Comparison of ENCODE assay signal across 28 cellular contexts in the genomic region with DNA sequence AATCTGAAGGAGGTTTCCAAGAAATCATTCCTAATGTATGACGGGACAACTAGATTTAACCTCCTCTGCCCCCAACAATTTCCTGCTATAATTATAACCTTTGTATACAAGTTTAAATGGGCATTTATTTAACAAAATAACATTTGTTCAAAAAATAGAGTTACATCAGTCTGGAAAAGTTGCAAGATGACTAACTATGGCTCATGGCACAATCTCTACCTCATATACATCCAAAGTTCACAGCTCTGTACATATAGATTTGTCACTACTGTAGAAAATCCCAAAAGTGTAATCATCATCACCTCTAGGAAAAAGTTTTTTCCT. TPM values are rescaled to one million over a fixed set of nuclear protein-coding genes. Genes with fewer than 3 reads are reported as not detected.
A peak's percentile ranks its signal among the peaks of the same experiment; 100 is the strongest.
DNase-seq lines count a peak whose midpoint lies in the region; ATAC-seq and TF ChIP-seq lines count a peak whose summit lies in the region.
"Had no signal": no experiment of that assay in that cellular context is flagged by ENCODE, and none has a peak within 500 bp of the region (broad histone marks: within the 10 kb centered on the region; RNA-seq: fewer than 3 reads in every experiment).

No MANE protein-coding gene starts in this region.

- H3K79me2 ChIP-seq in PC-3 (ENCODE audit: low read length), result peaks cover 9% of the 10 kb centered on the region

- H3K9me2 ChIP-seq in PC-3 (replicated peaks; ENCODE audit: low read length), result no peaks in the 10 kb centered on the region

- no peaks in the 10 kb centered on the region for H3K9me3 ChIP-seq in PC-3 (ENCODE audit: low read length)
- H3K9me3 ChIP-seq: thoracic aorta had no signal

- no peaks in the 10 kb centered on the region for H3K27me3 ChIP-seq in PC-3 (ENCODE audit: low read length)

- H3K4me1 Mint-ChIP-seq in neural crest cell, result peaks cover 4% of the 10 kb centered on the region
- H3K4me1 Mint-ChIP-seq: central memory CD8-positive, alpha-beta T cell; nephron progenitor cell had no signal

- CTCF ChIA-PET in PC-3 (lab: Charles Lee), result no interaction called here

- in situ Hi-C loops in G401 (cut with HindIII; ENCODE audit: low sequenced_read_pairs), result no loop called here

- peaks cover 23% of the 10 kb centered on the region for H3K27me3 Mint-ChIP-seq in neural crest cell (ENCODE audit: low read depth)
- H3K27me3 Mint-ChIP-seq: central memory CD8-positive, alpha-beta T cell had no signal

- H2AFZ ChIP-seq in PC-3 (ENCODE audit: low read length), result no peak overlapping the region

- peak overlapping the region; percentile 38 for H3K4me3 Mint-ChIP-seq in neural crest cell
- H3K4me3 Mint-ChIP-seq: activated naive CD4-positive, alpha-beta T cell treated with anti-CD3 and anti-CD28 coated beads, Interleukin-2, amount 10 ng/mL, durations not matched to agents 7 days and 5 days; CD4-positive, CD25-positive, alpha-beta regulatory T cell; central memory CD8-positive, alpha-beta T cell; nephron progenitor cell had no signal

- DNase-seq in EH (ENCODE audit: low read depth), result peak; percentile 37
- peak; percentile 78 for DNase-seq in PC-3
- DNase-seq in cardiac fibroblast (ENCODE audit: low read depth in 2 of 2), result peak; percentile 6 to 42
- no peak for DNase-seq in neural crest cell (ENCODE audit: low read depth, low spot score)
- no peak for DNase-seq in SW 1271 (lab: John Stamatoyannopoulos, UW)
- no peak for DNase-seq in NCI-H774 (lab: John Stamatoyannopoulos, UW)
- no peak for DNase-seq in G401 (ENCODE audit: low spot score)
- DNase-seq: activated naive CD4-positive, alpha-beta T cell treated with anti-CD3 and anti-CD28 coated beads, Interleukin-2, amount 10 ng/mL, durations not matched to agents 7 days and 5 days; aorta; CD4-positive, CD25-positive, alpha-beta regulatory T cell; DMS 273 treated with DMSO at 0.1 percent for 48 hours; dorsolateral prefrontal cortex; GDM1; GOT3; hippocampal formation; Karpas-422; NCI-H187; NCI-H2171 treated with DMSO at 0.1 percent for 48 hours; NCI-H526; nephron progenitor cell; right cardiac atrium; RPMI8226; stimulated activated CD4-positive, alpha-beta T cell treated with anti-CD3 and anti-CD28 coated beads, Interleukin-15, amount 100 ng/mL, for 24 hours; stimulated activated naive CD8-positive, alpha-beta T cell treated with anti-CD3 and anti-CD28 coated beads, Interleukin-15, Interleukin-2, amounts not matched to agents 100 U/mL and 50 U/mL, for 24 hours; WERI-Rb-1 had no signal

- H3K27ac Mint-ChIP-seq in neural crest cell (ENCODE audit: unreplicated experiment), result no peak overlapping the region
- H3K27ac Mint-ChIP-seq: activated naive CD4-positive, alpha-beta T cell treated with anti-CD3 and anti-CD28 coated beads, Interleukin-2, amount 10 ng/mL, durations not matched to agents 7 days and 5 days; nephron progenitor cell had no signal

- peak overlapping the region; percentile 84 for H3K27ac ChIP-seq in PC-3 (ENCODE audit: low read length)
- H3K27ac ChIP-seq: dorsolateral prefrontal cortex, thoracic aorta, WERI-Rb-1 had no signal

- H3K4me1 ChIP-seq in PC-3 (ENCODE audit: insufficient read depth, low read length), result peaks cover 33% of the 10 kb centered on the region

- peak; percentile 12 for ATAC-seq in PC-3
- ATAC-seq: right cardiac atrium; SK-N-SH treated with all-trans-retinoic acid at 6 μM for 48 hours; stimulated activated naive CD8-positive, alpha-beta T cell treated with anti-CD3 and anti-CD28 coated beads, Interleukin-15, Interleukin-2, amounts not matched to agents 100 U/mL and 50 U/mL, for 24 hours had no signal

- H3K9me3 Mint-ChIP-seq in neural crest cell, result no peaks in the 10 kb centered on the region
- H3K9me3 Mint-ChIP-seq: activated naive CD4-positive, alpha-beta T cell treated with anti-CD3 and anti-CD28 coated beads, Interleukin-2, amount 10 ng/mL, durations not matched to agents 7 days and 5 days; central memory CD8-positive, alpha-beta T cell had no signal

- intact Hi-C loops in PC-3 (cut with micrococcal nuclease), result loop anchor here (1.0 to 5.0 kb wide), 4 partner anchors 50 to 246 kb away; no protein-coding TSS in a partner anchor

- no peaks in the 10 kb centered on the region for H4K20me1 ChIP-seq in PC-3 (ENCODE audit: low read length)

- POLR2A ChIA-PET in PC-3 (lab: Charles Lee; ENCODE audit: unreplicated experiment), result no interaction called here

- peak overlapping the region; percentile 56 for H3K4me2 ChIP-seq in PC-3 (ENCODE audit: low read length)

- peak overlapping the region; percentile 41 for H3K9ac ChIP-seq in PC-3 (ENCODE audit: low read length)

- H3K36me3 ChIP-seq in PC-3 (ENCODE audit: low read depth, low read length), result no peaks in the 10 kb centered on the region
- H3K36me3 ChIP-seq: thoracic aorta, WERI-Rb-1 had no signal

- H3F3A ChIP-seq in PC-3 (ENCODE audit: low read length, unreplicated experiment), result no peaks in the 10 kb centered on the region

- TF ChIP-seq CTCF in PC-3 (conservative IDR thresholded peaks at IDR 0.05; ENCODE audit: low read depth, low read length), result no peak
- TF ChIP-seq CTCF in cardiac fibroblast (IDR thresholded peaks at IDR 0.05; ENCODE audit: low read depth, low read length), result no peak
- TF ChIP-seq CTCF in neural crest cell (conservative IDR thresholded peaks at IDR 0.05), result no peak

- H3K4me3 ChIP-seq in PC-3 (ENCODE audit: low read length) (peak overlapping the region; percentile 26; the same call in 1 of the 2 replicates), cardiac fibroblast (replicated peaks in 1 of 2; ENCODE audit: low read depth in 2 of 2, low read length in 2 of 2) (no peak overlapping the region)
- H3K4me3 ChIP-seq: dorsolateral prefrontal cortex, thoracic aorta had no signal

- no TSS peak for BruUV-seq in PC-3 (replicated peaks; lab: Mats Ljungman, UMichigan)

- H3K36me3 Mint-ChIP-seq in neural crest cell (ENCODE audit: low read depth), result peaks cover under 1% of the 10 kb centered on the region
- H3K36me3 Mint-ChIP-seq: activated naive CD4-positive, alpha-beta T cell treated with anti-CD3 and anti-CD28 coated beads, Interleukin-2, amount 10 ng/mL, durations not matched to agents 7 days and 5 days; CD4-positive, CD25-positive, alpha-beta regulatory T cell had no signal

RNA-seq across cellular contexts. Expression of gene RPS6KA3, which starts 3.8 kb away (rescaled TPM):
- 22.8 and 24.6 TPM in 2 replicates for total RNA-seq in PC-3 (2014; rRNA removed)
- total RNA-seq in neural crest cell, result 26.0 and 28.7 TPM in 2 replicates
- 8.2 and 15.4 TPM in 2 replicates for total RNA-seq in G401 (2014; rRNA removed; shearing (Covaris generic))

Comparison
In these comparisons a context has a peak if more than half of its experiments do, and no peak if none do; other contexts are left out.
1. DNase-seq: peak in EH (single experiment), PC-3 (single experiment) and cardiac fibroblast (2 of 2); none in neural crest cell (single experiment), SW 1271 (0 of 2), NCI-H774 (single experiment) and G401 (single experiment).